Comparison of ENCODE assay signal across 19 cellular contexts in genomic region chr2:223604231-223604630, GRCh38.
"Had no signal": no experiment of that assay in that cellular context is flagged by ENCODE, and none has a peak within 500 bp of the region (broad histone marks: within the 10 kb centered on the region; RNA-seq: fewer than 3 reads in every experiment).

No MANE protein-coding gene starts in this region.

- H3K27ac ChIP-seq: HL-60, RWPE1 had no signal

- ATAC-seq: Panc1, PC-3, SK-N-SH treated with all-trans-retinoic acid at 6 μM for 48 hours had no signal

- DNase-seq: KBM-7, MV-4-11, NCI-H1048, NCI-H1105, NCI-H1417, NCI-H1436 treated with DMSO at 0.1 percent for 48 hours, NCI-H1694, NCI-H187 treated with DMSO at 0.1 percent for 48 hours, NCI-H2029 treated with DMSO at 0.1 percent for 48 hours, NCI-H2171, NCI-H226, NCI-H510A treated with DMSO at 0.1 percent for 48 hours, NCI-H82, PC-3, SHP77 had no signal
